20 cellular contexts compared by ENCODE assay signal in the genomic region with DNA sequence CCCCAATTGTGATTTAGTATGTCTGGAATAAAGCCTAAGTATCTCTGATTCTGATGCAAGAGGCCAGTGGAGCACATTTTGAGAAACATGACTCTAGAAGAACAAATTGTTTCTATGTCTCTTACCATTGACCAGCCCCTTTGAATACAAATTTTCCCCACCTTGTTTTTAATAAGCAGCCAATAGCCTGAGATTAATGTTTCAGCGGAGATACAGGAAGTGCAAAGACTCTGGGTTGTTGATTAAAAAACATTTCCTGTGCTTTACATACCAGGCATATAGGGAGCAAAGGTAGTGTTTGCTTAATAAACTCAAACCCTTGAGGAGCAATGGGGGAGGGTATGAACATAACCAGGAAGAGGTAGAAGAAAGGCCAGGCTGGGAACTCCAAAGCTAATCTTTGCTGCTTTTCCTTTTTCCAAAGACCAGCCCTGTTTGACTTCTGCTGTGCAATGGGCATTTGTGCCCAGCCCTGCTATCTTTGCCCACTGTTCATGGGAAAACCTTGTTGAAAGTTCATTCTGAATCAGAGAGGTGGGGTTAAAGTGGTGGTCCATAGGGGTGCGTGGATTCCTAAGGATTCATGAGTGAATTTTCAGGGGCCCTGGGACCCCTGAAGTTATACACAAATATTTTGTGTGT. TPM values are rescaled to one million over a fixed set of nuclear protein-coding genes. Genes with fewer than 3 reads are reported as not detected.
DNase-seq lines count a peak whose midpoint lies in the region; ATAC-seq and TF ChIP-seq lines count a peak whose summit lies in the region.
"Had no signal": no experiment of that assay in that cellular context is flagged by ENCODE, and none has a peak within 500 bp of the region (broad histone marks: within the 10 kb centered on the region; RNA-seq: fewer than 3 reads in every experiment).

No MANE protein-coding gene starts in this region.

- 36 to 58% (median 49%) methylated on average over 2 of the region's 2 CpGs for WGBS in stomach, 5 donors

- no peaks in the 10 kb centered on the region for H4K20me1 ChIP-seq in PC-9 (ENCODE audit: insufficient read depth)

- H3K4me1 ChIP-seq in PC-9 (replicated peaks; ENCODE audit: insufficient read depth) (no peaks in the 10 kb centered on the region; the same call in 1 of the 2 replicates), stomach (peaks cover 17 to 32% (median 24%) of the 10 kb centered on the region in 4 donors)
- H3K4me1 ChIP-seq: esophagus muscularis mucosa, HAP-1, heart left ventricle, prostate gland had no signal

- POLR2A ChIA-PET in PC-9 (lab: Charles Lee; ENCODE audit: unreplicated experiment) = no interaction called here

- no peak for TF ChIP-seq CTCF in PC-9 (conservative IDR thresholded peaks at IDR 0.05)
- no peak for TF ChIP-seq CTCF in stomach (IDR thresholded peaks at IDR 0.05)

- H3K27me3 ChIP-seq in PC-9 (ENCODE audit: insufficient read depth, low read depth) = no peaks in the 10 kb centered on the region
- no peaks in the 10 kb centered on the region for H3K27me3 ChIP-seq in stomach
- H3K27me3 ChIP-seq: esophagus muscularis mucosa had no signal

- no peaks in the 10 kb centered on the region for H3K79me2 ChIP-seq in PC-9 (ENCODE audit: low read depth)

- no peaks in the 10 kb centered on the region for H3F3A ChIP-seq in PC-9 (ENCODE audit: insufficient read depth, low read depth)

- no peak overlapping the region for H3K27ac ChIP-seq in PC-9
- peak overlapping the region; percentile 40 to 88 (median 74) for H3K27ac ChIP-seq in stomach
- H3K27ac ChIP-seq: esophagus muscularis mucosa, heart left ventricle, prostate gland had no signal

- no peaks in the 10 kb centered on the region for H3K36me3 ChIP-seq in PC-9 (ENCODE audit: low read depth)
- no peaks in the 10 kb centered on the region for H3K36me3 ChIP-seq in stomach
- H3K36me3 ChIP-seq: esophagus muscularis mucosa, HAP-1, heart left ventricle, prostate gland had no signal

- no peak for TF ChIP-seq EP300 in stomach (IDR thresholded peaks at IDR 0.05)

- H3K4me3 ChIP-seq in PC-9 = no peak overlapping the region
- no peak overlapping the region for H3K4me3 ChIP-seq in stomach
- H3K4me3 ChIP-seq: esophagus muscularis mucosa, HAP-1, heart left ventricle, prostate gland had no signal

- no peak for DNase-seq in PC-9
- DNase-seq in left colon = peak in 1 of 2 donors; percentile 36
- no peak for DNase-seq in stomach
- DNase-seq in NCI-H345 treated with DMSO at 0.1 percent for 48 hours (lab: John Stamatoyannopoulos, UW; ENCODE audit: unreplicated experiment) = no peak
- no peak for DNase-seq in SKM-1 treated with dmso at 0.1 percent for 144 hours (lab: John Stamatoyannopoulos, UW; ENCODE audit: unreplicated experiment)
- DNase-seq: activated CD4-positive, alpha-beta T cell treated with anti-CD3 and anti-CD28 coated beads for 4 hours; activated naive CD4-positive, alpha-beta T cell treated with anti-CD3 and anti-CD28 coated beads, Interleukin-2, amount 50 U/mL, for 16 hours; C1 segment of cervical spinal cord; heart left ventricle; KBM-7; NCI-H1092 treated with DMSO at 0.1 percent for 48 hours; SHP77 treated with DMSO at 0.1 percent for 48 hours; T-helper 9 cell had no signal

- H3K4me2 ChIP-seq in PC-9 = 0 out of 2 replicates have a peak overlapping the region, but pooled peaks have one; percentile 19

- TF ChIP-seq POLR2A in stomach (IDR thresholded peaks at IDR 0.05) = no peak

- ATAC-seq in GM19324 (IDR thresholded peaks at IDR 0.05; ENCODE audit: low FRiP score, unreplicated experiment) (peak; percentile 47), left colon (peak; percentile 83), HG03521 (IDR thresholded peaks at IDR 0.05; ENCODE audit: unreplicated experiment) (no peak)
- ATAC-seq: heart left ventricle had no signal

- BruUV-seq in PC-9 (replicated peaks; lab: Mats Ljungman, UMichigan) = no TSS peak

- intact Hi-C loops in PC-9 (cut with micrococcal nuclease; ENCODE audit: unreplicated experiment) = no loop called here
- intact Hi-C loops in left colon (cut with DNase I, micrococcal nuclease) = no loop called here
- intact Hi-C loops in stomach (cut with DNase I; ENCODE audit: low total_unique reads) = no loop called here

- 0 out of 2 replicates have a peak overlapping the region, but pooled peaks have one; percentile 39 for H2AFZ ChIP-seq in PC-9

- H3K9me3 ChIP-seq in PC-9 (ENCODE audit: insufficient read depth, low read depth) (no peaks in the 10 kb centered on the region), stomach (no peaks in the 10 kb centered on the region)
- H3K9me3 ChIP-seq: esophagus muscularis mucosa, HAP-1, heart left ventricle, prostate gland had no signal

- H3K9me2 ChIP-seq in PC-9 (ENCODE audit: insufficient read depth) = no peaks in the 10 kb centered on the region

- CTCF ChIA-PET in PC-9 (lab: Charles Lee) = no interaction called here

RNA-seq across cellular contexts. Expression of a gene that starts 29.3 kb away (rescaled TPM):
- not detected in 2 replicates for total RNA-seq in PC-9 (2021)
- not detected for total RNA-seq in left colon
- not detected for total RNA-seq in stomach
- not detected for polyA plus RNA-seq in stomach
- total RNA-seq: Daoy, esophagus muscularis mucosa, heart left ventricle, kidney epithelial cell, prostate gland had no signal
- polyA plus RNA-seq: heart left ventricle had no signal
